In genomic region chr18:62085766-62086165, GRCh38 we compare ENCODE assay signal across 14 cellular contexts.
"Had no signal": no experiment of that assay in that cellular context is flagged by ENCODE, and none has a peak within 500 bp of the region (broad histone marks: within the 10 kb centered on the region; RNA-seq: fewer than 3 reads in every experiment).

No MANE protein-coding gene starts in this region.

- ATAC-seq: activated T-helper 17 cell treated with anti-CD3 and anti-CD28 coated beads, Interleukin-2, amount 50 U/mL, for 72 hours; heart right ventricle; left lung; natural killer cell treated with Interleukin-12 subunit alpha and Interleukin-12 subunit beta and Interleukin-15 and Interleukin-18, amount 100 ng/mL, for 72 hours; psoas muscle; sciatic nerve had no signal

- DNase-seq: activated CD8-positive, alpha-beta memory T cell treated with anti-CD3 and anti-CD28 coated beads for 24 hours; activated naive CD4-positive, alpha-beta T cell treated with anti-CD3 and anti-CD28 coated beads for 36 hours; heart right ventricle; islet precursor cell; left lung; psoas muscle; spleen; stimulated activated CD4-positive, alpha-beta T cell treated with anti-CD3 and anti-CD28 coated beads, Interleukin-1b, Interleukin-23, amount 100 ng/mL, for 48 hours; stimulated activated naive CD4-positive, alpha-beta T cell; T-helper 2 cell; upper lobe of left lung had no signal

- H3K27me3 Mint-ChIP-seq: activated T-helper 17 cell treated with anti-CD3 and anti-CD28 coated beads, Interleukin-2, amount 50 U/mL, for 72 hours; natural killer cell treated with Interleukin-12 subunit alpha and Interleukin-12 subunit beta and Interleukin-15 and Interleukin-18, amount 100 ng/mL, for 72 hours had no signal

- H3K9me3 Mint-ChIP-seq: activated naive CD4-positive, alpha-beta T cell treated with anti-CD3 and anti-CD28 coated beads for 36 hours; activated T-helper 17 cell treated with anti-CD3 and anti-CD28 coated beads, Interleukin-2, amount 50 U/mL, for 72 hours; natural killer cell treated with Interleukin-12 subunit alpha and Interleukin-12 subunit beta and Interleukin-15 and Interleukin-18, amount 100 ng/mL, for 72 hours had no signal

- H3K27ac Mint-ChIP-seq: activated naive CD4-positive, alpha-beta T cell treated with anti-CD3 and anti-CD28 coated beads for 36 hours; activated T-helper 17 cell treated with anti-CD3 and anti-CD28 coated beads, Interleukin-2, amount 50 U/mL, for 72 hours; natural killer cell treated with Interleukin-12 subunit alpha and Interleukin-12 subunit beta and Interleukin-15 and Interleukin-18, amount 100 ng/mL, for 72 hours had no signal

- H3K4me3 Mint-ChIP-seq: activated naive CD4-positive, alpha-beta T cell treated with anti-CD3 and anti-CD28 coated beads for 36 hours; activated T-helper 17 cell treated with anti-CD3 and anti-CD28 coated beads, Interleukin-2, amount 50 U/mL, for 72 hours; natural killer cell treated with Interleukin-12 subunit alpha and Interleukin-12 subunit beta and Interleukin-15 and Interleukin-18, amount 100 ng/mL, for 72 hours had no signal

- H3K4me1 Mint-ChIP-seq: activated T-helper 17 cell treated with anti-CD3 and anti-CD28 coated beads, Interleukin-2, amount 50 U/mL, for 72 hours had no signal
